ENCODE assay signal across 2 cellular contexts in genomic region chr17:79504181-79504605, GRCh38.
TF ChIP-seq lines count a peak whose summit lies in the region.

No MANE protein-coding gene starts in this region.

TF ChIP-seq in A549, 52 proteins besides CTCF, POLR2A, EP300 and RAD21 (continued from another document):
- no peak for TF ChIP-seq HMGXB4 (CRISPR knock-in tag; IDR thresholded peaks at IDR 0.05; ENCODE audit: borderline replicate concordance)
- no peak for TF ChIP-seq RNF2 (IDR thresholded peaks at IDR 0.05; ENCODE audit: borderline replicate concordance, low read depth)
- no peak for TF ChIP-seq GATA3 (IDR thresholded peaks at IDR 0.05; ENCODE audit: borderline replicate concordance)
- no peak for TF ChIP-seq ATOH8 (CRISPR knock-in tag; IDR thresholded peaks at IDR 0.05; ENCODE audit: low read depth)
- TF ChIP-seq MAX (IDR thresholded peaks at IDR 0.05): no peak
- no peak for TF ChIP-seq NPAS2 (CRISPR knock-in tag; IDR thresholded peaks at IDR 0.05; ENCODE audit: borderline replicate concordance)
- TF ChIP-seq BCL3 (IDR thresholded peaks at IDR 0.05): no peak
- TF ChIP-seq POLR2AphosphoS2 (conservative IDR thresholded peaks at IDR 0.05; ENCODE audit: low read length): no peak
- TF ChIP-seq KDM5A (IDR thresholded peaks at IDR 0.05): no peak
- no peak for TF ChIP-seq MYC (IDR thresholded peaks at IDR 0.05; ENCODE audit: borderline replicate concordance, low read length)
- no peak for TF ChIP-seq E2F6 (IDR thresholded peaks at IDR 0.05; ENCODE audit: borderline replicate concordance, low read depth)
- TF ChIP-seq FOSB (CRISPR knock-in tag; IDR thresholded peaks at IDR 0.05): no peak
- TF ChIP-seq TFCP2L1 (CRISPR knock-in tag; IDR thresholded peaks at IDR 0.05): no peak
- TF ChIP-seq FOXS1 (CRISPR knock-in tag; IDR thresholded peaks at IDR 0.05): no peak
- no peak for TF ChIP-seq PBX3 (IDR thresholded peaks at IDR 0.05)
- TF ChIP-seq ZNF302 (CRISPR knock-in tag; IDR thresholded peaks at IDR 0.05): no peak
- TF ChIP-seq CHD4 (IDR thresholded peaks at IDR 0.05; ENCODE audit: borderline replicate concordance): no peak
- no peak for TF ChIP-seq MAFK (IDR thresholded peaks at IDR 0.05; ENCODE audit: partially characterized antibody)
- no peak for TF ChIP-seq HOXB13 (CRISPR knock-in tag; IDR thresholded peaks at IDR 0.05; ENCODE audit: low read depth)
TF ChIP-seq in A549: peak in this region for 0.

TF ChIP-seq in HCT116, 20 proteins besides CTCF, POLR2A, EP300 and RAD21 (continued from another document):
- no peak for TF ChIP-seq ZBTB33 (IDR thresholded peaks at IDR 0.05; ENCODE audit: extremely low read depth, insufficient replicate concordance, low read length)
- TF ChIP-seq ELF1 (IDR thresholded peaks at IDR 0.05; ENCODE audit: borderline replicate concordance, low read depth): no peak
- no peak for TF ChIP-seq CEBPB (IDR thresholded peaks at IDR 0.05; ENCODE audit: low read depth)
- TF ChIP-seq REST (IDR thresholded peaks at IDR 0.05; ENCODE audit: low read depth): no peak
- TF ChIP-seq CBX3 (IDR thresholded peaks at IDR 0.05; ENCODE audit: low read depth): no peak
- no peak for TF ChIP-seq SP1 (IDR thresholded peaks at IDR 0.05; ENCODE audit: low read depth)
- no peak for TF ChIP-seq MAX (IDR thresholded peaks at IDR 0.05)
- TF ChIP-seq SIN3A (IDR thresholded peaks at IDR 0.05; ENCODE audit: low read depth): no peak
- no peak for TF ChIP-seq FOSL1 (IDR thresholded peaks at IDR 0.05; ENCODE audit: low read depth)
- no peak for TF ChIP-seq JUND (IDR thresholded peaks at IDR 0.05)
- no peak for TF ChIP-seq ZNF274 (IDR thresholded peaks at IDR 0.05; ENCODE audit: low read depth, low read length)
- TF ChIP-seq EGR1 (IDR thresholded peaks at IDR 0.05; ENCODE audit: low read depth): no peak
- TF ChIP-seq SRF (IDR thresholded peaks at IDR 0.05; ENCODE audit: low read depth): no peak
- no peak for TF ChIP-seq TCF7L2 (IDR thresholded peaks at IDR 0.05; ENCODE audit: borderline replicate concordance, extremely low read depth, insufficient read depth, insufficient read length)
- no peak for TF ChIP-seq EZH2phosphoT487 (IDR thresholded peaks at IDR 0.05; ENCODE audit: borderline replicate concordance)
- TF ChIP-seq POLR2AphosphoS5 (IDR thresholded peaks at IDR 0.05; ENCODE audit: low read depth, low read length): no peak
